ENCODE assay signal across 1 cellular context in the genomic region with DNA sequence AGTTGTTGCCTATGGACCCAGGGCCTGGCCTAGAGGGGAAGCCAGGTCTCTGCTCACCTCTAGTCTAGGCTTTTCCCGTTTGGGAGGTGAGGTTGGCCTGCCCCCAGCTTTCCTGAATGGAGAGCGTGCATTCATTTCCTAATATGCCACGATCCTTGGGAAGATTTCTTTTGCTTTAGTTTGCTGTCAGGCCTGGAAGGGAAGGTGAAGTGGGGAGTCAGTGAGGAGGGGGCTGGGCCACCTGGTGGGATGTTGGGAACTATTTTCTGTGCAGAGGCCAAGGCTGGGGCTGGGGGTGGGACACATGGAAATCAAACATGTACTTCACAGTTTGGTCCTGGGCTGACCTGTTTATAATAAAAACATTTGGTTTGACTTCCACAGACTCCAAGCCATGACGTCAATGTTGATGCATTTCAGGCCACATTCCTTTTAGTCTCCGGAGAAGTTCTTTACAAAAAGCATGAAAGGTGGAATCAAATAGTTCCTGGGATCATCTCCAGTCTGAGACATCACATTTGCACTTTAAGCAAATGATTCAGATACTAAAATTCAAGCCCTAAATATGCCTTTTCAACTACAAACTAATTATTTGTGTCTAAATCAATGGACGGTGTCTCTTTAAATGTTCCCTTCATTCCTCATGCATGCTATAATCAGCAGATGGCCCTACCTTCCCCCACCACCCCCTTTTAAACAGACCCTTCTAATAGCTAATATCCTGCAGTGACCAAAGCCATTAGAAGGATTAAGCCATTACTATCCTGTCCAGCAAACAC.
TF ChIP-seq lines count a peak whose summit lies in the region.

No MANE protein-coding gene starts in this region.

TF ChIP-seq in HCT116, 20 proteins besides CTCF, POLR2A, EP300 and RAD21 (continued from another document):
- TF ChIP-seq, protein P1, sequence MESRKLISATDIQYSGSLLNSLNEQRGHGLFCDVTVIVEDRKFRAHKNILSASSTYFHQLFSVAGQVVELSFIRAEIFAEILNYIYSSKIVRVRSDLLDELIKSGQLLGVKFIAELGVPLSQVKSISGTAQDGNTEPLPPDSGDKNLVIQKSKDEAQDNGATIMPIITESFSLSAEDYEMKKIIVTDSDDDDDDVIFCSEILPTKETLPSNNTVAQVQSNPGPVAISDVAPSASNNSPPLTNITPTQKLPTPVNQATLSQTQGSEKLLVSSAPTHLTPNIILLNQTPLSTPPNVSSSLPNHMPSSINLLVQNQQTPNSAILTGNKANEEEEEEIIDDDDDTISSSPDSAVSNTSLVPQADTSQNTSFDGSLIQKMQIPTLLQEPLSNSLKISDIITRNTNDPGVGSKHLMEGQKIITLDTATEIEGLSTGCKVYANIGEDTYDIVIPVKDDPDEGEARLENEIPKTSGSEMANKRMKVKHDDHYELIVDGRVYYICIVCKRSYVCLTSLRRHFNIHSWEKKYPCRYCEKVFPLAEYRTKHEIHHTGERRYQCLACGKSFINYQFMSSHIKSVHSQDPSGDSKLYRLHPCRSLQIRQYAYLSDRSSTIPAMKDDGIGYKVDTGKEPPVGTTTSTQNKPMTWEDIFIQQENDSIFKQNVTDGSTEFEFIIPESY (IDR thresholded peaks at IDR 0.05; ENCODE audit: extremely low read depth, insufficient replicate concordance, low read length): no peak
- TF ChIP-seq SIN3A (IDR thresholded peaks at IDR 0.05; ENCODE audit: low read depth): no peak
- no peak for TF ChIP-seq CEBPB (IDR thresholded peaks at IDR 0.05; ENCODE audit: low read depth)
- TF ChIP-seq CBX3 (IDR thresholded peaks at IDR 0.05; ENCODE audit: low read depth): no peak
- TF ChIP-seq ZFX (IDR thresholded peaks at IDR 0.05): no peak
- TF ChIP-seq POLR2AphosphoS5 (IDR thresholded peaks at IDR 0.05; ENCODE audit: low read depth, low read length): no peak
- TF ChIP-seq, protein P2, sequence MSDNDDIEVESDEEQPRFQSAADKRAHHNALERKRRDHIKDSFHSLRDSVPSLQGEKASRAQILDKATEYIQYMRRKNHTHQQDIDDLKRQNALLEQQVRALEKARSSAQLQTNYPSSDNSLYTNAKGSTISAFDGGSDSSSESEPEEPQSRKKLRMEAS (IDR thresholded peaks at IDR 0.05): no peak
- TF ChIP-seq EZH2phosphoT487 (IDR thresholded peaks at IDR 0.05; ENCODE audit: borderline replicate concordance): no peak
- no peak for TF ChIP-seq SP1 (IDR thresholded peaks at IDR 0.05; ENCODE audit: low read depth)
- no peak for TF ChIP-seq JUND (IDR thresholded peaks at IDR 0.05)
- TF ChIP-seq, protein P3, sequence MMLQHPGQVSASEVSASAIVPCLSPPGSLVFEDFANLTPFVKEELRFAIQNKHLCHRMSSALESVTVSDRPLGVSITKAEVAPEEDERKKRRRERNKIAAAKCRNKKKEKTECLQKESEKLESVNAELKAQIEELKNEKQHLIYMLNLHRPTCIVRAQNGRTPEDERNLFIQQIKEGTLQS (IDR thresholded peaks at IDR 0.05): no peak
- TF ChIP-seq FOSL1 (IDR thresholded peaks at IDR 0.05; ENCODE audit: low read depth): no peak
- TF ChIP-seq TCF7L2 (IDR thresholded peaks at IDR 0.05; ENCODE audit: borderline replicate concordance, extremely low read depth, insufficient read depth, insufficient read length): no peak
- TF ChIP-seq ELF1 (IDR thresholded peaks at IDR 0.05; ENCODE audit: borderline replicate concordance, low read depth): no peak
- no peak for TF ChIP-seq YY1 (IDR thresholded peaks at IDR 0.05; ENCODE audit: extremely low read depth, insufficient replicate concordance, low read depth, low read length)
